8 cellular contexts compared by ENCODE assay signal in genomic region chr4:25439913-25440477, GRCh38.
DNase-seq lines count a peak whose midpoint lies in the region; ATAC-seq and TF ChIP-seq lines count a peak whose summit lies in the region.

No MANE protein-coding gene starts in this region.

- DNase-seq in ELR (ENCODE audit: low read depth) (peak; percentile 74), HUDEP-2 (lab: John Stamatoyannopoulos, UW; ENCODE audit: unreplicated experiment in 76 of 76) (peak in 59 of 76 experiments; percentile 1 to 70 (median 40)), NOMO-1 (lab: John Stamatoyannopoulos, UW; ENCODE audit: unreplicated experiment in 2 of 2) (peak; percentile 45 to 60), fibroblast of the aortic adventitia (ENCODE audit: low read depth) (peak; percentile 90), neuronal stem cell (ENCODE audit: low spot score) (peak; percentile 63), aorta (no peak)
- peak; percentile 35 for DNase-seq in activated T-cell treated with anti-CD3 and anti-CD28 coated beads, Interleukin-2, amount 50 U/mL, for 24 hours

- H3K14ac ChIP-seq in neuronal stem cell (ENCODE audit: low read length), result no peak overlapping the region

- H2AK5ac ChIP-seq in neuronal stem cell (ENCODE audit: low read depth, low read length), result no peak overlapping the region

- no peak overlapping the region for H4K91ac ChIP-seq in neuronal stem cell (ENCODE audit: low read depth, low read length, poor library complexity)

- no peaks in the 10 kb centered on the region for H3K9me3 ChIP-seq in neuronal stem cell (replicated peaks in 1 of 2; ENCODE audit: control insufficient read depth in 2 of 2, insufficient read depth in 1 of 2, low read depth in 1 of 2, low read length in 2 of 2)
- H3K9me3 ChIP-seq in aorta (ENCODE audit: control insufficient read depth, low read length), result no peaks in the 10 kb centered on the region

- intact Hi-C loops in aorta (cut with DNase I), result loop anchor here (2.0 to 5.0 kb wide), 2 partner anchors 327 kb away; no protein-coding TSS in a partner anchor

- no peaks in the 10 kb centered on the region for H3K27me3 Mint-ChIP-seq in activated T-cell treated with anti-CD3 and anti-CD28 coated beads, Interleukin-2, amount 50 U/mL, for 24 hours

- no peaks in the 10 kb centered on the region for H3K27me3 ChIP-seq in neuronal stem cell (ENCODE audit: control insufficient read depth in 3 of 3, insufficient read depth in 3 of 3, low read depth in 1 of 3, low read length in 3 of 3)
- no peaks in the 10 kb centered on the region for H3K27me3 ChIP-seq in aorta (ENCODE audit: control insufficient read depth in 1 of 2, insufficient read depth in 2 of 2, low read length in 1 of 2)

- no peak overlapping the region for H3K4me2 ChIP-seq in neuronal stem cell (ENCODE audit: insufficient read depth, low read length, poor library complexity, severe bottlenecking)

- no peaks in the 10 kb centered on the region for H3K4me1 Mint-ChIP-seq in activated T-cell treated with anti-CD3 and anti-CD28 coated beads, Interleukin-2, amount 50 U/mL, for 24 hours (ENCODE audit: low read depth)

- no CpG with 5 or more reads among the region's 2 CpGs for WGBS in neuronal stem cell (ENCODE audit: extremely low coverage in 2 of 2, insufficient read length in 2 of 2, insufficient replicate concordance in 1 of 2), 2 donors
- 7% methylated on average over 2 of the region's 2 CpGs for WGBS in aorta, 2 donors

- H3K9ac ChIP-seq in neuronal stem cell (ENCODE audit: low read depth, low read length, poor library complexity), result no peak overlapping the region

- no peak overlapping the region for H2BK120ac ChIP-seq in neuronal stem cell (ENCODE audit: low read depth, low read length)

- no peaks in the 10 kb centered on the region for H3K9me3 Mint-ChIP-seq in activated T-cell treated with anti-CD3 and anti-CD28 coated beads, Interleukin-2, amount 50 U/mL, for 24 hours

- TF ChIP-seq CTCF in fibroblast of the aortic adventitia (IDR thresholded peaks at IDR 0.05; ENCODE audit: insufficient read depth, low read length), result peak; percentile 99

- H2AFZ ChIP-seq in neuronal stem cell (ENCODE audit: low read length), result no peak overlapping the region

- no peak overlapping the region for H2BK5ac ChIP-seq in neuronal stem cell (ENCODE audit: low read length)

- no peaks in the 10 kb centered on the region for H3K36me3 Mint-ChIP-seq in activated T-cell treated with anti-CD3 and anti-CD28 coated beads, Interleukin-2, amount 50 U/mL, for 24 hours (ENCODE audit: low read depth)

- H2BK12ac ChIP-seq in neuronal stem cell (ENCODE audit: low read length), result no peak overlapping the region

- no peaks in the 10 kb centered on the region for H3K36me3 ChIP-seq in neuronal stem cell (replicated peaks in 1 of 2; ENCODE audit: control insufficient read depth in 2 of 2, insufficient read depth in 2 of 2, low read length in 2 of 2)
- no peaks in the 10 kb centered on the region for H3K36me3 ChIP-seq in aorta (ENCODE audit: control insufficient read depth in 1 of 2, insufficient read depth in 2 of 2, low read length in 1 of 2)

- H3K4me1 ChIP-seq in neuronal stem cell (ENCODE audit: control insufficient read depth in 2 of 2, insufficient read depth in 1 of 2, low read depth in 1 of 2, low read length in 2 of 2) (peaks cover 0 to 2% of the 10 kb centered on the region in 2 donors), aorta (ENCODE audit: control insufficient read depth in 1 of 2, insufficient read depth in 2 of 2, low read length in 2 of 2) (no peaks in the 10 kb centered on the region)

- H3K4me3 Mint-ChIP-seq in activated T-cell treated with anti-CD3 and anti-CD28 coated beads, Interleukin-2, amount 50 U/mL, for 24 hours, result no peak overlapping the region

- ATAC-seq in GM21529 (IDR thresholded peaks at IDR 0.05; ENCODE audit: unreplicated experiment) (peak; percentile 89), aorta (ENCODE audit: low FRiP score) (peak; percentile 84)

- H2BK15ac ChIP-seq in neuronal stem cell (ENCODE audit: low read length), result no peak overlapping the region

- no peak overlapping the region for H3K23ac ChIP-seq in neuronal stem cell (ENCODE audit: low read depth, low read length, poor library complexity)

- H3K27ac Mint-ChIP-seq in activated T-cell treated with anti-CD3 and anti-CD28 coated beads, Interleukin-2, amount 50 U/mL, for 24 hours, result no peak overlapping the region

- H3K18ac ChIP-seq in neuronal stem cell (ENCODE audit: low read length), result no peak overlapping the region

- no peak overlapping the region for H3K27ac ChIP-seq in neuronal stem cell (replicated peaks; ENCODE audit: low read length)
- no peak overlapping the region for H3K27ac ChIP-seq in aorta (ENCODE audit: low read depth in 1 of 2, low read length in 2 of 2)

- H3K4me3 ChIP-seq in fibroblast of the aortic adventitia (ENCODE audit: low read depth, low read length), result no peak overlapping the region
- no peak overlapping the region for H3K4me3 ChIP-seq in neuronal stem cell (ENCODE audit: low read length in 2 of 2)
- no peak overlapping the region for H3K4me3 ChIP-seq in aorta (ENCODE audit: low read length in 2 of 2)

- H4K8ac ChIP-seq in neuronal stem cell (ENCODE audit: low read depth, low read length), result no peak overlapping the region

- H3K79me1 ChIP-seq in neuronal stem cell (ENCODE audit: low read depth, low read length), result no peaks in the 10 kb centered on the region

- H3K4ac ChIP-seq in neuronal stem cell (ENCODE audit: low read length), result no peak overlapping the region

Comparison
In these comparisons a context has a peak if more than half of its experiments do, and no peak if none do; other contexts are left out.
1. DNase-seq: peak in ELR (single experiment), HUDEP-2 (59 of 76), NOMO-1 (2 of 2), activated T-cell treated with anti-CD3 and anti-CD28 coated beads, Interleukin-2, amount 50 U/mL, for 24 hours (single experiment), fibroblast of the aortic adventitia (single experiment) and neuronal stem cell (single experiment); none in aorta (0 of 2).